In genomic region chr19:4380254-4380727, GRCh38 we compare ENCODE assay signal across 8 cellular contexts. TPM values are rescaled to one million over a fixed set of nuclear protein-coding genes. Genes with fewer than 3 reads are reported as not detected.
DNase-seq lines count a peak whose midpoint lies in the region; ATAC-seq and TF ChIP-seq lines count a peak whose summit lies in the region.

No MANE protein-coding gene starts in this region.

- no peaks in the 10 kb centered on the region for H3K9me3 ChIP-seq in mucosa of descending colon

- intact Hi-C loops in mucosa of descending colon (cut with DNase I, micrococcal nuclease), result no loop called here

- ATAC-seq in activated naive CD8-positive, alpha-beta T cell treated with anti-CD3 and anti-CD28 coated beads, Interleukin-2, amount 50 U/mL, for 24 hours, result peak; percentile 55
- ATAC-seq in mucosa of descending colon, result peak; percentile 62
- ATAC-seq in GM18873 (IDR thresholded peaks at IDR 0.05; ENCODE audit: low FRiP score, unreplicated experiment), result no peak

- H3K4me1 ChIP-seq in mucosa of descending colon (ENCODE audit: low read depth), result peaks cover 15% of the 10 kb centered on the region

- peak overlapping the region; percentile 94 for H3K27ac Mint-ChIP-seq in activated naive CD8-positive, alpha-beta T cell treated with anti-CD3 and anti-CD28 coated beads, Interleukin-2, amount 50 U/mL, for 24 hours
- H3K27ac Mint-ChIP-seq in type B pancreatic cell, result peak overlapping the region; percentile 83

- TF ChIP-seq CTCF in mucosa of descending colon (IDR thresholded peaks at IDR 0.05), result no peak
- TF ChIP-seq CTCF in type B pancreatic cell (conservative IDR thresholded peaks at IDR 0.05), result no peak

- peaks cover 62% of the 10 kb centered on the region for H3K4me1 Mint-ChIP-seq in activated naive CD8-positive, alpha-beta T cell treated with anti-CD3 and anti-CD28 coated beads, Interleukin-2, amount 50 U/mL, for 24 hours
- H3K4me1 Mint-ChIP-seq in type B pancreatic cell (ENCODE audit: unreplicated experiment), result peaks cover 30% of the 10 kb centered on the region

- H3K36me3 ChIP-seq in mucosa of descending colon (ENCODE audit: low read depth), result no peaks in the 10 kb centered on the region

- H3K27me3 Mint-ChIP-seq in activated naive CD8-positive, alpha-beta T cell treated with anti-CD3 and anti-CD28 coated beads, Interleukin-2, amount 50 U/mL, for 24 hours, result no peaks in the 10 kb centered on the region
- H3K27me3 Mint-ChIP-seq in type B pancreatic cell, result no peaks in the 10 kb centered on the region

- DNase-seq in T-helper 1 cell (peak; percentile 30 to 60 (median 50)), mucosa of descending colon (peak; percentile 49 to 82 (median 55)), type B pancreatic cell (ENCODE audit: extremely low spot score, unreplicated experiment) (no peak), cortex of kidney (lab: John Stamatoyannopoulos, UW) (no peak), medulla oblongata (ENCODE audit: extremely low spot score) (no peak), amniotic stem cell (lab: John Stamatoyannopoulos, UW) (no peak)
- DNase-seq in activated naive CD8-positive, alpha-beta T cell treated with anti-CD3 and anti-CD28 coated beads, Interleukin-2, amount 50 U/mL, for 24 hours, result peak; percentile 59

- peak overlapping the region; percentile 71 for H3K4me3 Mint-ChIP-seq in activated naive CD8-positive, alpha-beta T cell treated with anti-CD3 and anti-CD28 coated beads, Interleukin-2, amount 50 U/mL, for 24 hours
- peak overlapping the region; percentile 13 for H3K4me3 Mint-ChIP-seq in type B pancreatic cell

- H3K4me3 ChIP-seq in mucosa of descending colon, result no peak overlapping the region

- H3K36me3 Mint-ChIP-seq in activated naive CD8-positive, alpha-beta T cell treated with anti-CD3 and anti-CD28 coated beads, Interleukin-2, amount 50 U/mL, for 24 hours (ENCODE audit: low read depth), result peaks cover 7% of the 10 kb centered on the region
- peaks cover 3% of the 10 kb centered on the region for H3K36me3 Mint-ChIP-seq in type B pancreatic cell

- H3K9me3 Mint-ChIP-seq in activated naive CD8-positive, alpha-beta T cell treated with anti-CD3 and anti-CD28 coated beads, Interleukin-2, amount 50 U/mL, for 24 hours, result no peaks in the 10 kb centered on the region
- H3K9me3 Mint-ChIP-seq in type B pancreatic cell, result no peaks in the 10 kb centered on the region

RNA-seq across cellular contexts. Expression of gene SH3GL1, which starts 20.1 kb away (rescaled TPM):
- total RNA-seq in mucosa of descending colon (10 to 100 TPM; 31.7 to 54.9 (median 47.5) TPM), type B pancreatic cell (ENCODE audit: low replicate concordance) (74.4 and 87.2 TPM in 2 replicates)

RNA-seq across cellular contexts. Expression of gene CHAF1A, which starts 22.1 kb away (rescaled TPM):
- total RNA-seq in mucosa of descending colon (10 to 100 TPM; 17.3 to 24.9 (median 18.1) TPM), type B pancreatic cell (ENCODE audit: low replicate concordance) (25.7 and 46.3 TPM in 2 replicates)

RNA-seq across cellular contexts. Expression of gene MPND, which starts 36.9 kb away (rescaled TPM):
- total RNA-seq in mucosa of descending colon (10 to 100 TPM; 43.8 to 82.8 (median 49.0) TPM), type B pancreatic cell (ENCODE audit: low replicate concordance) (43.5 and 43.6 TPM in 2 replicates)

RNA-seq across cellular contexts. Expression of gene STAP2, which starts 41.7 kb away (rescaled TPM):
- 100 to 1,000 TPM in 2 of 3 donors, 10 to 100 TPM in 1; 91.4 to 330 (median 183) TPM for total RNA-seq in mucosa of descending colon
- total RNA-seq in type B pancreatic cell (ENCODE audit: low replicate concordance), result 42.5 and 96.9 TPM in 2 replicates

Comparison
In these comparisons a context has a peak if more than half of its experiments do, and no peak if none do; other contexts are left out.
1. DNase-seq: peak in T-helper 1 cell (5 of 5), activated naive CD8-positive, alpha-beta T cell treated with anti-CD3 and anti-CD28 coated beads, Interleukin-2, amount 50 U/mL, for 24 hours (single experiment) and mucosa of descending colon (3 of 3); none in type B pancreatic cell (single experiment), cortex of kidney (single experiment), medulla oblongata (single experiment) and amniotic stem cell (single experiment).